1 cellular context compared by ENCODE assay signal in the genomic region with DNA sequence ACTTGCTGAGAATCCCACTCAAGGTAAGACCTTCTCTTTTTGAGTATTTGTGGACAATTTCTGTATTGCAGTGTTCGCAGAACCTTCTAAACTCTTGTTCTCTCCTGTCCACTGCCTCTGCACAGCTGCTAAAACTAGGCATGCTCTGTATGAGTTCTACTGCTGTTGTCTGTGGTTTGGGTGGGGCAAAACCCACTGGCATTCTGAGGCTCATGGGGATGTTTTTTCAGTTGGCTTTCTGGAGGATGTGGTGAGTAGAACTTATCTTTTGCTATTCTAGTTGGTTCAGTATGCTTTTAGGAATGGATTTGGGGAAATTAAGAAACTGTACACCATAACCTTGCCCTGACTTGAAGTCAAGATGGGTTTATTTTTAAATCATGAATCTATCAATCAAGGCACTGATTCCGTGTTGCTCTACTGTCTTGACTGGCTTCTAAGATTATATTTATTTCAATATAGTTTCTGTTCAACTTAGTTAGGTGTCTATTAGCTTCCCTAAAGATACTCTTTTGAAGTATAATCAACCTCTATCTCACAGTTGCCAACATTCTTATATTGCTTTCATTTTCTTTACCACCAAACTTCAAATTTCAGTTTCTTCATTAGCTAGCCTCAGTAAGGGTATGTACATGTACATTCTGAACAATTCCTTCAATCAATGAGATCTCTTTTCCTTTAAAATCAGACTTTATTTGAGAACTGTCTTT.
TF ChIP-seq lines count a peak whose summit lies in the region.

No MANE protein-coding gene starts in this region.

TF ChIP-seq in HepG2, 621 proteins besides CTCF, POLR2A, EP300 and RAD21 (continued from another document and continues in another):
- TF ChIP-seq, protein P1, sequence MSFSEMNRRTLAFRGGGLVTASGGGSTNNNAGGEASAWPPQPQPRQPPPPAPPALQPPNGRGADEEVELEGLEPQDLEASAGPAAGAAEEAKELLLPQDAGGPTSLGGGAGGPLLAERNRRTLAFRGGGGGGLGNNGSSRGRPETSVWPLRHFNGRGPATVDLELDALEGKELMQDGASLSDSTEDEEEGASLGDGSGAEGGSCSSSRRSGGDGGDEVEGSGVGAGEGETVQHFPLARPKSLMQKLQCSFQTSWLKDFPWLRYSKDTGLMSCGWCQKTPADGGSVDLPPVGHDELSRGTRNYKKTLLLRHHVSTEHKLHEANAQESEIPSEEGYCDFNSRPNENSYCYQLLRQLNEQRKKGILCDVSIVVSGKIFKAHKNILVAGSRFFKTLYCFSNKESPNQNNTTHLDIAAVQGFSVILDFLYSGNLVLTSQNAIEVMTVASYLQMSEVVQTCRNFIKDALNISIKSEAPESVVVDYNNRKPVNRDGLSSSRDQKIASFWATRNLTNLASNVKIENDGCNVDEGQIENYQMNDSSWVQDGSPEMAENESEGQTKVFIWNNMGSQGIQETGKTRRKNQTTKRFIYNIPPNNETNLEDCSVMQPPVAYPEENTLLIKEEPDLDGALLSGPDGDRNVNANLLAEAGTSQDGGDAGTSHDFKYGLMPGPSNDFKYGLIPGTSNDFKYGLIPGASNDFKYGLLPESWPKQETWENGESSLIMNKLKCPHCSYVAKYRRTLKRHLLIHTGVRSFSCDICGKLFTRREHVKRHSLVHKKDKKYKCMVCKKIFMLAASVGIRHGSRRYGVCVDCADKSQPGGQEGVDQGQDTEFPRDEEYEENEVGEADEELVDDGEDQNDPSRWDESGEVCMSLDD (CRISPR knock-in tag; IDR thresholded peaks at IDR 0.05; ENCODE audit: borderline replicate concordance), result no peak
- TF ChIP-seq ZNF143 (CRISPR knock-in tag; IDR thresholded peaks at IDR 0.05) (no peak), ZMYM2 (CRISPR knock-in tag; IDR thresholded peaks at IDR 0.05) (no peak), ZNF737 (CRISPR knock-in tag; IDR thresholded peaks at IDR 0.05; ENCODE audit: borderline replicate concordance) (no peak), NKX3-1 (CRISPR knock-in tag; IDR thresholded peaks at IDR 0.05) (no peak), U2AF2 (IDR thresholded peaks at IDR 0.05; ENCODE audit: low read depth, low read length) (no peak), HIVEP1 (CRISPR knock-in tag; IDR thresholded peaks at IDR 0.05) (no peak), ZSCAN9 (CRISPR knock-in tag; IDR thresholded peaks at IDR 0.05; ENCODE audit: borderline replicate concordance) (no peak), ELF1 (CRISPR knock-in tag; IDR thresholded peaks at IDR 0.05) (no peak), HOXA3 (CRISPR knock-in tag; IDR thresholded peaks at IDR 0.05) (no peak), NAIF1 (CRISPR knock-in tag; IDR thresholded peaks at IDR 0.05; ENCODE audit: borderline replicate concordance) (no peak), MXD4 (CRISPR knock-in tag; IDR thresholded peaks at IDR 0.05) (no peak), ZNF12 (CRISPR knock-in tag; IDR thresholded peaks at IDR 0.05) (peak; percentile 70), GATAD1 (CRISPR knock-in tag; IDR thresholded peaks at IDR 0.05) (no peak), ZNF772 (CRISPR knock-in tag; IDR thresholded peaks at IDR 0.05) (no peak), POLR2G (IDR thresholded peaks at IDR 0.05; ENCODE audit: low read depth, low read length) (peak; percentile 46; the same call in 1 of the 2 replicates), ZNF546 (CRISPR knock-in tag; conservative IDR thresholded peaks at IDR 0.05) (no peak), KLF15 (CRISPR knock-in tag; IDR thresholded peaks at IDR 0.05; ENCODE audit: borderline replicate concordance) (no peak), ZNF644 (CRISPR knock-in tag; IDR thresholded peaks at IDR 0.05; ENCODE audit: low read depth) (0 out of 2 replicates have a peak, but pooled peaks have one; percentile 26), RBFOX2 (IDR thresholded peaks at IDR 0.05; ENCODE audit: low read depth, low read length) (peak; percentile 33; the same call in 1 of the 2 replicates), MTA1 (CRISPR knock-in tag; IDR thresholded peaks at IDR 0.05; ENCODE audit: borderline replicate concordance) (no peak), ZBTB20 (CRISPR knock-in tag; IDR thresholded peaks at IDR 0.05; ENCODE audit: borderline replicate concordance, low read depth) (no peak), ZNF317 (CRISPR knock-in tag; IDR thresholded peaks at IDR 0.05) (peak; percentile 44; the same call in 1 of the 2 replicates), ERF (CRISPR knock-in tag; IDR thresholded peaks at IDR 0.05) (0 out of 2 replicates have a peak, but pooled peaks have one; percentile 7), ZNF883 (CRISPR knock-in tag; IDR thresholded peaks at IDR 0.05; ENCODE audit: not compliant biosample characterization) (no peak), ATAD3A (CRISPR knock-in tag; IDR thresholded peaks at IDR 0.05) (no peak), MEF2D (CRISPR knock-in tag; IDR thresholded peaks at IDR 0.05) (no peak), CENPT (CRISPR knock-in tag; IDR thresholded peaks at IDR 0.05; ENCODE audit: low read depth) (no peak)
- TF ChIP-seq, protein P2, sequence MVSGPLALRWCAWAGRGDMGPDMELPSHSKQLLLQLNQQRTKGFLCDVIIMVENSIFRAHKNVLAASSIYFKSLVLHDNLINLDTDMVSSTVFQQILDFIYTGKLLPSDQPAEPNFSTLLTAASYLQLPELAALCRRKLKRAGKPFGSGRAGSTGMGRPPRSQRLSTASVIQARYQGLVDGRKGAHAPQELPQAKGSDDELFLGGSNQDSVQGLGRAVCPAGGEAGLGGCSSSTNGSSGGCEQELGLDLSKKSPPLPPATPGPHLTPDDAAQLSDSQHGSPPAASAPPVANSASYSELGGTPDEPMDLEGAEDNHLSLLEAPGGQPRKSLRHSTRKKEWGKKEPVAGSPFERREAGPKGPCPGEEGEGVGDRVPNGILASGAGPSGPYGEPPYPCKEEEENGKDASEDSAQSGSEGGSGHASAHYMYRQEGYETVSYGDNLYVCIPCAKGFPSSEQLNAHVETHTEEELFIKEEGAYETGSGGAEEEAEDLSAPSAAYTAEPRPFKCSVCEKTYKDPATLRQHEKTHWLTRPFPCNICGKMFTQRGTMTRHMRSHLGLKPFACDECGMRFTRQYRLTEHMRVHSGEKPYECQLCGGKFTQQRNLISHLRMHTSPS (CRISPR knock-in tag; IDR thresholded peaks at IDR 0.05; ENCODE audit: low read depth), result no peak
- TF ChIP-seq, protein P3, sequence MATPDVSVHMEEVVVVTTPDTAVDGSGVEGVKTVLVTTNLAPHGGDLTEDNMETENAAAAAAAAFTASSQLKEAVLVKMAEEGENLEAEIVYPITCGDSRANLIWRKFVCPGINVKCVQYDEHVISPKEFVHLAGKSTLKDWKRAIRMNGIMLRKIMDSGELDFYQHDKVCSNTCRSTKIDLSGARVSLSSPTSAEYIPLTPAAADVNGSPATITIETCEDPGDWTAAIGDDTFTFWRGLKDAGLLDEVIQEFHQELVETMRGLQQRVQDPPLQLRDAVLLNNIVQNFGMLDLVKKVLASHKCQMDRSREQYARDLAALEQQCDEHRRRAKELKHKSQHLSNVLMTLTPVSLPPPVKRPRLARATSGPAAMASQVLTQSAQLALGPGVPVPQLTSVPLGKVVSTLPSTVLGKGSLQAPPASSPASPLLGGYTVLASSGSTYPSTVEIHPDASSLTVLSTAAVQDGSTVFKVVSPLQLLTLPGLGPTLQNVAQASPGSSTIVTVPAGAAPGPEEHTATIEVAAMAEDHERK (CRISPR knock-in tag; IDR thresholded peaks at IDR 0.05; ENCODE audit: low read depth), result no peak
- TF ChIP-seq, protein P4, sequence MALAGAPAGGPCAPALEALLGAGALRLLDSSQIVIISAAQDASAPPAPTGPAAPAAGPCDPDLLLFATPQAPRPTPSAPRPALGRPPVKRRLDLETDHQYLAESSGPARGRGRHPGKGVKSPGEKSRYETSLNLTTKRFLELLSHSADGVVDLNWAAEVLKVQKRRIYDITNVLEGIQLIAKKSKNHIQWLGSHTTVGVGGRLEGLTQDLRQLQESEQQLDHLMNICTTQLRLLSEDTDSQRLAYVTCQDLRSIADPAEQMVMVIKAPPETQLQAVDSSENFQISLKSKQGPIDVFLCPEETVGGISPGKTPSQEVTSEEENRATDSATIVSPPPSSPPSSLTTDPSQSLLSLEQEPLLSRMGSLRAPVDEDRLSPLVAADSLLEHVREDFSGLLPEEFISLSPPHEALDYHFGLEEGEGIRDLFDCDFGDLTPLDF (CRISPR knock-in tag; IDR thresholded peaks at IDR 0.05), result no peak
- TF ChIP-seq, protein P5, sequence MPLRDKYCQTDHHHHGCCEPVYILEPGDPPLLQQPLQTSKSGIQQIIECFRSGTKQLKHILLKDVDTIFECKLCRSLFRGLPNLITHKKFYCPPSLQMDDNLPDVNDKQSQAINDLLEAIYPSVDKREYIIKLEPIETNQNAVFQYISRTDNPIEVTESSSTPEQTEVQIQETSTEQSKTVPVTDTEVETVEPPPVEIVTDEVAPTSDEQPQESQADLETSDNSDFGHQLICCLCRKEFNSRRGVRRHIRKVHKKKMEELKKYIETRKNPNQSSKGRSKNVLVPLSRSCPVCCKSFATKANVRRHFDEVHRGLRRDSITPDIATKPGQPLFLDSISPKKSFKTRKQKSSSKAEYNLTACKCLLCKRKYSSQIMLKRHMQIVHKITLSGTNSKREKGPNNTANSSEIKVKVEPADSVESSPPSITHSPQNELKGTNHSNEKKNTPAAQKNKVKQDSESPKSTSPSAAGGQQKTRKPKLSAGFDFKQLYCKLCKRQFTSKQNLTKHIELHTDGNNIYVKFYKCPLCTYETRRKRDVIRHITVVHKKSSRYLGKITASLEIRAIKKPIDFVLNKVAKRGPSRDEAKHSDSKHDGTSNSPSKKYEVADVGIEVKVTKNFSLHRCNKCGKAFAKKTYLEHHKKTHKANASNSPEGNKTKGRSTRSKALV (CRISPR knock-in tag; IDR thresholded peaks at IDR 0.05), result no peak
- TF ChIP-seq, protein P6, sequence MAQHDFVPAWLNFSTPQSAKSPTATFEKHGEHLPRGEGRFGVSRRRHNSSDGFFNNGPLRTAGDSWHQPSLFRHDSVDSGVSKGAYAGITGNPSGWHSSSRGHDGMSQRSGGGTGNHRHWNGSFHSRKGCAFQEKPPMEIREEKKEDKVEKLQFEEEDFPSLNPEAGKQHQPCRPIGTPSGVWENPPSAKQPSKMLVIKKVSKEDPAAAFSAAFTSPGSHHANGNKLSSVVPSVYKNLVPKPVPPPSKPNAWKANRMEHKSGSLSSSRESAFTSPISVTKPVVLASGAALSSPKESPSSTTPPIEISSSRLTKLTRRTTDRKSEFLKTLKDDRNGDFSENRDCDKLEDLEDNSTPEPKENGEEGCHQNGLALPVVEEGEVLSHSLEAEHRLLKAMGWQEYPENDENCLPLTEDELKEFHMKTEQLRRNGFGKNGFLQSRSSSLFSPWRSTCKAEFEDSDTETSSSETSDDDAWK (CRISPR knock-in tag; IDR thresholded peaks at IDR 0.05), result no peak
- TF ChIP-seq, protein P7, sequence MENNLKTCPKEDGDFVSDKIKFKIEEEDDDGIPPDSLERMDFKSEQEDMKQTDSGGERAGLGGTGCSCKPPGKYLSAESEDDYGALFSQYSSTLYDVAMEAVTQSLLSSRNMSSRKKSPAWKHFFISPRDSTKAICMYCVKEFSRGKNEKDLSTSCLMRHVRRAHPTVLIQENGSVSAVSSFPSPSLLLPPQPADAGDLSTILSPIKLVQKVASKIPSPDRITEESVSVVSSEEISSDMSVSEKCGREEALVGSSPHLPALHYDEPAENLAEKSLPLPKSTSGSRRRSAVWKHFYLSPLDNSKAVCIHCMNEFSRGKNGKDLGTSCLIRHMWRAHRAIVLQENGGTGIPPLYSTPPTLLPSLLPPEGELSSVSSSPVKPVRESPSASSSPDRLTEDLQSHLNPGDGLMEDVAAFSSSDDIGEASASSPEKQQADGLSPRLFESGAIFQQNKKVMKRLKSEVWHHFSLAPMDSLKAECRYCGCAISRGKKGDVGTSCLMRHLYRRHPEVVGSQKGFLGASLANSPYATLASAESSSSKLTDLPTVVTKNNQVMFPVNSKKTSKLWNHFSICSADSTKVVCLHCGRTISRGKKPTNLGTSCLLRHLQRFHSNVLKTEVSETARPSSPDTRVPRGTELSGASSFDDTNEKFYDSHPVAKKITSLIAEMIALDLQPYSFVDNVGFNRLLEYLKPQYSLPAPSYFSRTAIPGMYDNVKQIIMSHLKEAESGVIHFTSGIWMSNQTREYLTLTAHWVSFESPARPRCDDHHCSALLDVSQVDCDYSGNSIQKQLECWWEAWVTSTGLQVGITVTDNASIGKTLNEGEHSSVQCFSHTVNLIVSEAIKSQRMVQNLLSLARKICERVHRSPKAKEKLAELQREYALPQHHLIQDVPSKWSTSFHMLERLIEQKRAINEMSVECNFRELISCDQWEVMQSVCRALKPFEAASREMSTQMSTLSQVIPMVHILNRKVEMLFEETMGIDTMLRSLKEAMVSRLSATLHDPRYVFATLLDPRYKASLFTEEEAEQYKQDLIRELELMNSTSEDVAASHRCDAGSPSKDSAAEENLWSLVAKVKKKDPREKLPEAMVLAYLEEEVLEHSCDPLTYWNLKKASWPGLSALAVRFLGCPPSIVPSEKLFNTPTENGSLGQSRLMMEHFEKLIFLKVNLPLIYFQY (CRISPR knock-in tag; IDR thresholded peaks at IDR 0.05; ENCODE audit: borderline replicate concordance), result no peak
- TF ChIP-seq, protein P8, sequence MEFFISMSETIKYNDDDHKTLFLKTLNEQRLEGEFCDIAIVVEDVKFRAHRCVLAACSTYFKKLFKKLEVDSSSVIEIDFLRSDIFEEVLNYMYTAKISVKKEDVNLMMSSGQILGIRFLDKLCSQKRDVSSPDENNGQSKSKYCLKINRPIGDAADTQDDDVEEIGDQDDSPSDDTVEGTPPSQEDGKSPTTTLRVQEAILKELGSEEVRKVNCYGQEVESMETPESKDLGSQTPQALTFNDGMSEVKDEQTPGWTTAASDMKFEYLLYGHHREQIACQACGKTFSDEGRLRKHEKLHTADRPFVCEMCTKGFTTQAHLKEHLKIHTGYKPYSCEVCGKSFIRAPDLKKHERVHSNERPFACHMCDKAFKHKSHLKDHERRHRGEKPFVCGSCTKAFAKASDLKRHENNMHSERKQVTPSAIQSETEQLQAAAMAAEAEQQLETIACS (CRISPR knock-in tag; IDR thresholded peaks at IDR 0.05), result no peak
- TF ChIP-seq, protein P9, sequence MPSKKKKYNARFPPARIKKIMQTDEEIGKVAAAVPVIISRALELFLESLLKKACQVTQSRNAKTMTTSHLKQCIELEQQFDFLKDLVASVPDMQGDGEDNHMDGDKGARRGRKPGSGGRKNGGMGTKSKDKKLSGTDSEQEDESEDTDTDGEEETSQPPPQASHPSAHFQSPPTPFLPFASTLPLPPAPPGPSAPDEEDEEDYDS (CRISPR knock-in tag; IDR thresholded peaks at IDR 0.05), result no peak
- TF ChIP-seq, protein P10, sequence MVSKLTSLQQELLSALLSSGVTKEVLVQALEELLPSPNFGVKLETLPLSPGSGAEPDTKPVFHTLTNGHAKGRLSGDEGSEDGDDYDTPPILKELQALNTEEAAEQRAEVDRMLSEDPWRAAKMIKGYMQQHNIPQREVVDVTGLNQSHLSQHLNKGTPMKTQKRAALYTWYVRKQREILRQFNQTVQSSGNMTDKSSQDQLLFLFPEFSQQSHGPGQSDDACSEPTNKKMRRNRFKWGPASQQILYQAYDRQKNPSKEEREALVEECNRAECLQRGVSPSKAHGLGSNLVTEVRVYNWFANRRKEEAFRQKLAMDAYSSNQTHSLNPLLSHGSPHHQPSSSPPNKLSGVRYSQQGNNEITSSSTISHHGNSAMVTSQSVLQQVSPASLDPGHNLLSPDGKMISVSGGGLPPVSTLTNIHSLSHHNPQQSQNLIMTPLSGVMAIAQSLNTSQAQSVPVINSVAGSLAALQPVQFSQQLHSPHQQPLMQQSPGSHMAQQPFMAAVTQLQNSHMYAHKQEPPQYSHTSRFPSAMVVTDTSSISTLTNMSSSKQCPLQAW (CRISPR knock-in tag; IDR thresholded peaks at IDR 0.05), result no peak
- TF ChIP-seq, protein P11, sequence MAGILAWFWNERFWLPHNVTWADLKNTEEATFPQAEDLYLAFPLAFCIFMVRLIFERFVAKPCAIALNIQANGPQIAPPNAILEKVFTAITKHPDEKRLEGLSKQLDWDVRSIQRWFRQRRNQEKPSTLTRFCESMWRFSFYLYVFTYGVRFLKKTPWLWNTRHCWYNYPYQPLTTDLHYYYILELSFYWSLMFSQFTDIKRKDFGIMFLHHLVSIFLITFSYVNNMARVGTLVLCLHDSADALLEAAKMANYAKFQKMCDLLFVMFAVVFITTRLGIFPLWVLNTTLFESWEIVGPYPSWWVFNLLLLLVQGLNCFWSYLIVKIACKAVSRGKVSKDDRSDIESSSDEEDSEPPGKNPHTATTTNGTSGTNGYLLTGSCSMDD (CRISPR knock-in tag; IDR thresholded peaks at IDR 0.05), result no peak
